In the genomic region with DNA sequence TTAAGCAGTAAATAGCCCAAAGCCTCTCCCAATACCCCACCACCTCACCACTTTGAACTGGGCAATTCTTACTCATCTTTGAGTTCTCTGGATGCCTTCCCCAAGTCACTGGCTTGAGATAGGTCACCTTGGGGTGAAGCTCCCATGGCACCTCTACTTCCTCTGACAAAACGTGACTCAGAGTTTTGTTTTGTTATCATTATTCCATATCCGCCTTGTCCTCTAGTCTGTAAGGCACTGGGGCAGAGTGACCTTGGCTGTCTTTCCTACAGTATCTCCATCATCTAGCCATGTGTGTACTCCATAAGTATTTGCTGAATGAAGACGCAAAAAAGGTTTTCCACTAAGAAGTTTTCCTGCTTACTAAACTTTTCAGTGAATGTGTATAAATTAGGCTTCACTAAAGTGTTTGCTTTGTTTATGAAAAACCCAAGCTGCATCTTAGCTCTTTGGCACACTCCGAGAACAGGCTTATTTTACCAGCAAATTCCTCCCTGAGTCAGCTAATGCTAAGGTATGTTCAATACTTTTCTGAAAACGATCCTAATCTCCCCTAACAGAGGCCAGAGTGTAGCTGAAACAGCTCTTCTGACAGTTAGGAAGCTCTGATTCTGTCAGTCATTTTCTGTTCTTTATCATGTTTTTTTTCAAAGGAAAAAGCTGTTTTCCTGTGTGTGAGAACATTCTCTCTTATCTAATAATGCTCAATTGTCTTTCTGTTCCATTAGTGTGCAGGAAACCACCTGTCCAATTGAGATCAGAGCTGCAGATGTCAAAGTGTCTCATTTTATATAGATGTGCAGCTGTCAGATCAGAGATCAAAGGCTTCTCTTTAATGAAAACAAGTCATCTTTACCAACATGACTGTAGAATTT, we compare ENCODE assay signal across 1 cellular context.
TF ChIP-seq lines count a peak whose summit lies in the region.

No MANE protein-coding gene starts in this region.

TF ChIP-seq in endothelial cell of umbilical vein, 7 proteins besides CTCF, POLR2A, EP300 and RAD21:
- TF ChIP-seq FOS (IDR thresholded peaks at IDR 0.05; ENCODE audit: borderline replicate concordance, insufficient read depth, low read length) (peak; percentile 96), GATA2 (IDR thresholded peaks at IDR 0.05; ENCODE audit: insufficient read depth, insufficient read length, low read depth, low read length) (peak; percentile 95), POLR2AphosphoS5 (IDR thresholded peaks at IDR 0.05; ENCODE audit: insufficient read depth, low read depth, low read length) (peak; percentile 84), JUN (IDR thresholded peaks at IDR 0.05; ENCODE audit: borderline replicate concordance, insufficient read depth, insufficient read length, low read depth) (peak; percentile 86), EZH2 (IDR thresholded peaks at IDR 0.05; ENCODE audit: borderline replicate concordance, low read depth, low read length, severe bottlenecking) (no peak)
